In the genomic region with DNA sequence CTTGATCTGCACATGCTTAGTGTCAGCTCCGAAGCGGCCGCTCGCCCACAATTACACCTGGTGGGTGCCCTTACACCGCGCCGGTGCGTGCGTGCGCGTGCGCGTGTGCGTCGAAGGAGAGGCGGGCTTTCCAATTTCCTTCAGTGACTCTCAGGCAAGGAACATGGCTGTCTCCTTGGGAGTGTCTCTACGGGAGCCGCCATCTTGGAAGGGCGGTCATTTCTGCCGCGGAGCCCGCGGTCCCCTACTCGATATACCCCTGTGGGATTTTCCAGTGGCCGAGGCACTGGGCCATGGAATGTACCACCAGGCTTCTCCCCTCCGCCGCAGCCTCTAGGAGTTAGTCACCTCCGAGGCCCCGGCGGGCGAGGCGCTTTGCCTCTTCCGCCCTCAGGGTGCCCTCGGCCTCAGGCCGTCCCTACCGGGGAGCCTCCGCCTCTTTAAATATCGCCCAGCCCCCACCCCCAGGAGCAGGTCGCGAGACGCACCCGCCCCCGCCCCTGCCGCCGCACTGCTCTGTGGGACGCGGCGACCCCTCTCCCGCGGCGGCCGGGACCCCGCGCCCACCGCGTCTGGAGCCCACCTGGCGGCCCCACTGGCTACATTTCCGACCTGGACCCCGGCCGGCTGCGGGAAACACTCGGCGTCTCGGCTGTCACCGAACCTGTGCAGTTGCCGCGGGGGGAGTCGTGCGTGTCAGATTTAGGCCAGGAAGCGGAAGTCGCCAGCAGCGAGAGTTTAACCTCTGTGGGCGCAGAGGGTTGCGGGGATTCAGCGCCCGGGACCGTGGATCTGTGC, we compare ENCODE assay signal across 8 cellular contexts. TPM values are rescaled to one million over a fixed set of nuclear protein-coding genes. Genes with fewer than 3 reads are reported as not detected.
DNase-seq lines count a peak whose midpoint lies in the region; TF ChIP-seq lines count a peak whose summit lies in the region.

A gene (minus strand): TSS at position 711 of the 798 bp plus-strand sequence. CDS start 15,741 bp downstream, outside the sequence.

- peaks cover 44% of the 10 kb centered on the region for H3K79me2 ChIP-seq in Loucy (ENCODE audit: insufficient read depth, low read length)

- H3K9me2 ChIP-seq in Loucy (replicated peaks; ENCODE audit: low read depth, low read length), result no peaks in the 10 kb centered on the region

- peak within 1 kb of the TSS; percentile 97 for H3K4me2 ChIP-seq in Loucy (ENCODE audit: low read depth, low read length, poor library complexity, severe bottlenecking)

- DNase-seq in EL (peak; percentile 77), H7 (peak; percentile 88), RWPE1 (ENCODE audit: low spot score) (peak; percentile 73), fibroblast of the aortic adventitia (ENCODE audit: low read depth) (peak; percentile 71), nephron progenitor cell (peak; percentile 56)
- DNase-seq in activated T-helper 9 cell treated with anti-CD3 and anti-CD28 coated beads, Interleukin-2, amount 50 U/mL, for 16 hours (ENCODE audit: low read depth), result peak; percentile 61

- H3K27me3 Mint-ChIP-seq in nephron progenitor cell (ENCODE audit: low read depth, poor library complexity), result no peaks in the 10 kb centered on the region
- no peaks in the 10 kb centered on the region for H3K27me3 Mint-ChIP-seq in stimulated activated naive CD8-positive, alpha-beta T cell treated with anti-CD3 and anti-CD28 coated beads, Interleukin-15, Interleukin-2, amounts not matched to agents 100 ng/mL and 50 ng/mL, for 24 hours

- H3K4me3 ChIP-seq in H7 (ENCODE audit: insufficient read depth, low read depth, low read length) (peak within 1 kb of the TSS; percentile 56), Loucy (ENCODE audit: low read length, poor library complexity, severe bottlenecking) (peak within 1 kb of the TSS; percentile 88), fibroblast of the aortic adventitia (ENCODE audit: low read depth, low read length) (peak within 1 kb of the TSS; percentile 72)

- POLR2A ChIA-PET in RWPE1 (lab: Yijun Ruan, JAX; ENCODE audit: low non-redundant PET), result no interaction called here

- H3K4me3 Mint-ChIP-seq in nephron progenitor cell, result peak within 1 kb of the TSS; percentile 88
- H3K4me3 Mint-ChIP-seq in stimulated activated naive CD8-positive, alpha-beta T cell treated with anti-CD3 and anti-CD28 coated beads, Interleukin-15, Interleukin-2, amounts not matched to agents 100 ng/mL and 50 ng/mL, for 24 hours, result peak within 1 kb of the TSS; percentile 96

- no peaks in the 10 kb centered on the region for H3K27me3 ChIP-seq in H7 (ENCODE audit: control insufficient read depth, insufficient read depth, low read length)
- no peaks in the 10 kb centered on the region for H3K27me3 ChIP-seq in Loucy (ENCODE audit: insufficient read depth, low read length, poor library complexity, severe bottlenecking)

- H3F3A ChIP-seq in Loucy (ENCODE audit: low read depth), result no peaks in the 10 kb centered on the region

- H3K36me3 Mint-ChIP-seq in nephron progenitor cell (ENCODE audit: low read depth), result peaks cover 16% of the 10 kb centered on the region
- H3K36me3 Mint-ChIP-seq in stimulated activated naive CD8-positive, alpha-beta T cell treated with anti-CD3 and anti-CD28 coated beads, Interleukin-15, Interleukin-2, amounts not matched to agents 100 ng/mL and 50 ng/mL, for 24 hours (ENCODE audit: low read depth), result peaks cover 8% of the 10 kb centered on the region

- H2AFZ ChIP-seq in Loucy (ENCODE audit: low read length), result peak within 1 kb of the TSS; percentile 81

- H3K27ac Mint-ChIP-seq in nephron progenitor cell, result peak within 1 kb of the TSS; percentile 87
- H3K27ac Mint-ChIP-seq in stimulated activated naive CD8-positive, alpha-beta T cell treated with anti-CD3 and anti-CD28 coated beads, Interleukin-15, Interleukin-2, amounts not matched to agents 100 ng/mL and 50 ng/mL, for 24 hours, result peak within 1 kb of the TSS; percentile 96

- peaks cover 26% of the 10 kb centered on the region for H3K4me1 Mint-ChIP-seq in nephron progenitor cell
- H3K4me1 Mint-ChIP-seq in stimulated activated naive CD8-positive, alpha-beta T cell treated with anti-CD3 and anti-CD28 coated beads, Interleukin-15, Interleukin-2, amounts not matched to agents 100 ng/mL and 50 ng/mL, for 24 hours (ENCODE audit: low read depth), result peaks cover 38% of the 10 kb centered on the region

- TF ChIP-seq CTCF in Loucy (conservative IDR thresholded peaks at IDR 0.05; ENCODE audit: low read length) (no peak), RWPE1 (conservative IDR thresholded peaks at IDR 0.05; ENCODE audit: low read depth) (no peak), fibroblast of the aortic adventitia (IDR thresholded peaks at IDR 0.05; ENCODE audit: insufficient read depth, low read length) (no peak), nephron progenitor cell (IDR thresholded peaks at IDR 0.05) (no peak)

- no peaks in the 10 kb centered on the region for H4K20me1 ChIP-seq in Loucy (ENCODE audit: insufficient read depth, low read length, poor library complexity, severe bottlenecking)

- H3K27ac ChIP-seq in RWPE1, result peak within 1 kb of the TSS; percentile 94

- CTCF ChIA-PET in RWPE1 (lab: Yijun Ruan, JAX), result no interaction called here

- H3K4me1 ChIP-seq in Loucy (ENCODE audit: insufficient read depth, low read length, poor library complexity, severe bottlenecking), result peaks cover 12% of the 10 kb centered on the region

- no peaks in the 10 kb centered on the region for H3K9me3 ChIP-seq in Loucy (ENCODE audit: insufficient read depth, low read depth, low read length)

- no peaks in the 10 kb centered on the region for H3K36me3 ChIP-seq in H7 (replicated peaks; ENCODE audit: control insufficient read depth, insufficient read depth, low read length)
- no peaks in the 10 kb centered on the region for H3K36me3 ChIP-seq in Loucy (ENCODE audit: insufficient read depth, low read length)

- H3K9ac ChIP-seq in Loucy (ENCODE audit: low read depth, low read length, poor library complexity, severe bottlenecking), result peak within 1 kb of the TSS; percentile 83

- H3K9me3 Mint-ChIP-seq in nephron progenitor cell, result peaks cover 45% of the 10 kb centered on the region
- no peaks in the 10 kb centered on the region for H3K9me3 Mint-ChIP-seq in stimulated activated naive CD8-positive, alpha-beta T cell treated with anti-CD3 and anti-CD28 coated beads, Interleukin-15, Interleukin-2, amounts not matched to agents 100 ng/mL and 50 ng/mL, for 24 hours

RNA-seq across cellular contexts. Expression of the gene that starts here (rescaled TPM):
- total RNA-seq in H7 (2014; rRNA removed; shearing (Covaris generic)), result 4.3 TPM in 2 replicates
- total RNA-seq in fibroblast of the aortic adventitia (ENCODE audit: low replicate concordance), result 10.1 and 10.5 TPM in 2 replicates

Comparison
In these comparisons a context has a peak if more than half of its experiments do, and no peak if none do; other contexts are left out.
1. Peak in every context shown above with its lines: DNase-seq, H3K4me3 ChIP-seq and H3K27ac ChIP-seq.